13 cellular contexts compared by ENCODE assay signal in genomic region chr10:35150335-35150734, GRCh38. TPM values are rescaled to one million over a fixed set of nuclear protein-coding genes. Genes with fewer than 3 reads are reported as not detected.
DNase-seq lines count a peak whose midpoint lies in the region; ATAC-seq and TF ChIP-seq lines count a peak whose summit lies in the region.
"Had no signal": no experiment of that assay in that cellular context is flagged by ENCODE, and none has a peak within 500 bp of the region (broad histone marks: within the 10 kb centered on the region; RNA-seq: fewer than 3 reads in every experiment).

No MANE protein-coding gene starts in this region.

- H3K9me3 ChIP-seq in neuronal stem cell (replicated peaks in 1 of 2; ENCODE audit: control insufficient read depth in 2 of 2, insufficient read depth in 1 of 2, low read depth in 1 of 2, low read length in 2 of 2) (no peaks in the 10 kb centered on the region), breast epithelium (no peaks in the 10 kb centered on the region)
- H3K9me3 ChIP-seq: gastrocnemius medialis had no signal

- H3K4me1 Mint-ChIP-seq in activated CD8-positive, alpha-beta memory T cell treated with anti-CD3 and anti-CD28 coated beads, Interleukin-2, amount 10 ng/mL, durations not matched to agents 7 days and 5 days: peaks cover 56% of the 10 kb centered on the region
- peaks cover 70% of the 10 kb centered on the region for H3K4me1 Mint-ChIP-seq in activated naive CD8-positive, alpha-beta T cell treated with anti-CD3 and anti-CD28 coated beads for 36 hours

- no peak overlapping the region for H2BK12ac ChIP-seq in neuronal stem cell (ENCODE audit: low read length)

- H3K36me3 ChIP-seq in KMS-11 (ENCODE audit: insufficient read depth) (no peaks in the 10 kb centered on the region), neuronal stem cell (replicated peaks in 1 of 2; ENCODE audit: control insufficient read depth in 2 of 2, insufficient read depth in 2 of 2, low read length in 2 of 2) (no peaks in the 10 kb centered on the region), breast epithelium (no peaks in the 10 kb centered on the region)
- H3K36me3 ChIP-seq: gastrocnemius medialis had no signal

- WGBS in neuronal stem cell (ENCODE audit: extremely low coverage in 2 of 2, insufficient read length in 2 of 2, insufficient replicate concordance in 1 of 2), 2 donors: no CpG with 5 or more reads among the region's 8 CpGs

- H2AFZ ChIP-seq in KMS-11 (ENCODE audit: low read depth): no peak overlapping the region
- H2AFZ ChIP-seq in neuronal stem cell (ENCODE audit: low read length): no peak overlapping the region

- H3K18ac ChIP-seq in neuronal stem cell (ENCODE audit: low read length): no peak overlapping the region

- CTCF ChIA-PET in activated CD8-positive, alpha-beta memory T cell treated with anti-CD3 and anti-CD28 coated beads, Interleukin-2, amount 10 ng/mL, durations not matched to agents 7 days and 5 days (lab: Charles Lee): interaction anchor here (0.7 to 2.6 kb wide), 8 partner anchors 10 to 45 kb away, joined by 3 to 18 read pairs (median 4); no protein-coding TSS in a partner anchor

- no peak for DNase-seq in activated CD8-positive, alpha-beta memory T cell treated with anti-CD3 and anti-CD28 coated beads, Interleukin-2, amount 10 ng/mL, durations not matched to agents 7 days and 5 days
- no peak for DNase-seq in activated CD8-positive, alpha-beta memory T cell treated with anti-CD3 and anti-CD28 coated beads, Interleukin-2, amount 50 U/mL, for 4 hours
- peak; percentile 7 for DNase-seq in activated naive CD8-positive, alpha-beta T cell treated with anti-CD3 and anti-CD28 coated beads for 36 hours
- DNase-seq in neuronal stem cell (ENCODE audit: low spot score) (no peak), epidermal melanocyte (ENCODE audit: insufficient read length, low spot score) (no peak), SK-N-DZ (ENCODE audit: low spot score) (no peak), breast epithelium (ENCODE audit: low spot score in 2 of 2) (no peak)
- DNase-seq: gastrocnemius medialis; NCI-H1048; OCI-M1; stimulated activated CD4-positive, alpha-beta T cell treated with anti-CD3 and anti-CD28 coated beads, Interleukin-4, amount 100 ng/mL, for 24 hours had no signal

- no peak overlapping the region for H2BK120ac ChIP-seq in neuronal stem cell (ENCODE audit: low read depth, low read length)

- H3K27ac ChIP-seq in KMS-11 (peak overlapping the region; percentile 67), neuronal stem cell (replicated peaks; ENCODE audit: low read length) (peak overlapping the region; percentile 52), breast epithelium (peak overlapping the region in 1 of 2 donors; percentile 35)
- H3K27ac ChIP-seq: gastrocnemius medialis, VCaP had no signal

- H3K4me1 ChIP-seq in KMS-11 (ENCODE audit: low read depth, poor library complexity, severe bottlenecking) (peaks cover 43% of the 10 kb centered on the region), neuronal stem cell (ENCODE audit: control insufficient read depth in 2 of 2, insufficient read depth in 1 of 2, low read depth in 1 of 2, low read length in 2 of 2) (peaks cover 13 to 14% of the 10 kb centered on the region in 2 donors), breast epithelium (no peaks in the 10 kb centered on the region)

- peak overlapping the region; percentile 26 for H3K4ac ChIP-seq in neuronal stem cell (ENCODE audit: low read length)

- H3K27me3 ChIP-seq in KMS-11 (ENCODE audit: insufficient read depth, low read depth): no peaks in the 10 kb centered on the region
- H3K27me3 ChIP-seq in neuronal stem cell (ENCODE audit: control insufficient read depth in 3 of 3, insufficient read depth in 3 of 3, low read depth in 1 of 3, low read length in 3 of 3): no peaks in the 10 kb centered on the region
- H3K27me3 ChIP-seq in breast epithelium: no peaks in the 10 kb centered on the region
- H3K27me3 ChIP-seq: gastrocnemius medialis had no signal

- H3K9ac ChIP-seq in KMS-11 (no peak overlapping the region), neuronal stem cell (ENCODE audit: low read depth, low read length, poor library complexity) (no peak overlapping the region)

- no peak overlapping the region for H4K91ac ChIP-seq in neuronal stem cell (ENCODE audit: low read depth, low read length, poor library complexity)

- TF ChIP-seq POLR2A in breast epithelium (IDR thresholded peaks at IDR 0.05): no peak

- H2AK5ac ChIP-seq in neuronal stem cell (ENCODE audit: low read depth, low read length): no peak overlapping the region

- no peaks in the 10 kb centered on the region for H3K79me1 ChIP-seq in neuronal stem cell (ENCODE audit: low read depth, low read length)

- peak overlapping the region; percentile 80 for H3K27ac Mint-ChIP-seq in activated CD8-positive, alpha-beta memory T cell treated with anti-CD3 and anti-CD28 coated beads, Interleukin-2, amount 10 ng/mL, durations not matched to agents 7 days and 5 days
- H3K27ac Mint-ChIP-seq in activated naive CD8-positive, alpha-beta T cell treated with anti-CD3 and anti-CD28 coated beads for 36 hours: peak overlapping the region; percentile 94

- H4K20me1 ChIP-seq in KMS-11 (ENCODE audit: insufficient read depth): peaks cover 3% of the 10 kb centered on the region; the same call in 1 of the 2 replicates

- no peak overlapping the region for H4K8ac ChIP-seq in neuronal stem cell (ENCODE audit: low read depth, low read length)

- H2BK15ac ChIP-seq in neuronal stem cell (ENCODE audit: low read length): peak overlapping the region; percentile 67

- no peak overlapping the region for H3K14ac ChIP-seq in neuronal stem cell (ENCODE audit: low read length)

- H3K4me2 ChIP-seq in KMS-11 (peak overlapping the region; percentile 88), neuronal stem cell (ENCODE audit: insufficient read depth, low read length, poor library complexity, severe bottlenecking) (no peak overlapping the region)

- peak overlapping the region; percentile 38 for H3K4me3 Mint-ChIP-seq in activated CD8-positive, alpha-beta memory T cell treated with anti-CD3 and anti-CD28 coated beads, Interleukin-2, amount 10 ng/mL, durations not matched to agents 7 days and 5 days
- H3K4me3 Mint-ChIP-seq in activated naive CD8-positive, alpha-beta T cell treated with anti-CD3 and anti-CD28 coated beads for 36 hours: peak overlapping the region; percentile 58

- TF ChIP-seq CTCF in KMS-11 (conservative IDR thresholded peaks at IDR 0.05; ENCODE audit: low read depth, low read length): no peak
- TF ChIP-seq CTCF in breast epithelium (IDR thresholded peaks at IDR 0.05): no peak

- intact Hi-C loops in breast epithelium (cut with DNase I; ENCODE audit: low total_unique reads): no loop called here

- H3K9me3 Mint-ChIP-seq in activated CD8-positive, alpha-beta memory T cell treated with anti-CD3 and anti-CD28 coated beads, Interleukin-2, amount 10 ng/mL, durations not matched to agents 7 days and 5 days (ENCODE audit: low read depth): no peaks in the 10 kb centered on the region
- H3K9me3 Mint-ChIP-seq in activated naive CD8-positive, alpha-beta T cell treated with anti-CD3 and anti-CD28 coated beads for 36 hours: peaks cover 3% of the 10 kb centered on the region

- H3K4me3 ChIP-seq in KMS-11 (IDR thresholded peaks at IDR 0.05; ENCODE audit: insufficient read depth, low read depth, low read length) (no peak overlapping the region), neuronal stem cell (ENCODE audit: low read length in 2 of 2) (no peak overlapping the region), breast epithelium (no peak overlapping the region)
- H3K4me3 ChIP-seq: gastrocnemius medialis had no signal

- ATAC-seq in activated CD8-positive, alpha-beta memory T cell treated with anti-CD3 and anti-CD28 coated beads, Interleukin-2, amount 10 ng/mL, durations not matched to agents 7 days and 5 days: no peak
- ATAC-seq: gastrocnemius medialis had no signal

- H3K79me2 ChIP-seq in KMS-11 (ENCODE audit: insufficient read depth, low read depth): no peaks in the 10 kb centered on the region

- H3K27me3 Mint-ChIP-seq in activated CD8-positive, alpha-beta memory T cell treated with anti-CD3 and anti-CD28 coated beads, Interleukin-2, amount 10 ng/mL, durations not matched to agents 7 days and 5 days: no peaks in the 10 kb centered on the region
- no peaks in the 10 kb centered on the region for H3K27me3 Mint-ChIP-seq in activated naive CD8-positive, alpha-beta T cell treated with anti-CD3 and anti-CD28 coated beads for 36 hours

- H2BK5ac ChIP-seq in neuronal stem cell (ENCODE audit: low read length): no peak overlapping the region

- H3K23ac ChIP-seq in neuronal stem cell (ENCODE audit: low read depth, low read length, poor library complexity): no peak overlapping the region

- peaks cover 33% of the 10 kb centered on the region for H3K36me3 Mint-ChIP-seq in activated CD8-positive, alpha-beta memory T cell treated with anti-CD3 and anti-CD28 coated beads, Interleukin-2, amount 10 ng/mL, durations not matched to agents 7 days and 5 days
- peaks cover 48% of the 10 kb centered on the region for H3K36me3 Mint-ChIP-seq in activated naive CD8-positive, alpha-beta T cell treated with anti-CD3 and anti-CD28 coated beads for 36 hours

RNA-seq across cellular contexts. Expression of gene CREM, which starts 23.7 kb away (rescaled TPM):
- total RNA-seq in activated CD8-positive, alpha-beta memory T cell treated with anti-CD3 and anti-CD28 coated beads, Interleukin-2, amount 10 ng/mL, durations not matched to agents 7 days and 5 days: 100 to 1,000 TPM; 102 to 192 TPM
- 100 to 1,000 TPM; 143 to 156 TPM for total RNA-seq in activated naive CD8-positive, alpha-beta T cell treated with anti-CD3 and anti-CD28 coated beads for 36 hours
- 53.1 TPM for polyA plus RNA-seq in neuronal stem cell (2013, experiment 1 of 2)
- 53.6 TPM for polyA plus RNA-seq in neuronal stem cell (2013, experiment 2 of 2)
- polyA plus RNA-seq in SK-N-DZ (2014; cell fraction: cytosol; rRNA removed): 41.9 and 50.8 TPM in 2 replicates
- 23.9 and 24.0 TPM in 2 replicates for polyA plus RNA-seq in SK-N-DZ (2014; cell fraction: nucleus; rRNA removed)
- 10 to 100 TPM; 30.6 to 55.4 (median 41.6) TPM for total RNA-seq in breast epithelium
